In the genomic region with DNA sequence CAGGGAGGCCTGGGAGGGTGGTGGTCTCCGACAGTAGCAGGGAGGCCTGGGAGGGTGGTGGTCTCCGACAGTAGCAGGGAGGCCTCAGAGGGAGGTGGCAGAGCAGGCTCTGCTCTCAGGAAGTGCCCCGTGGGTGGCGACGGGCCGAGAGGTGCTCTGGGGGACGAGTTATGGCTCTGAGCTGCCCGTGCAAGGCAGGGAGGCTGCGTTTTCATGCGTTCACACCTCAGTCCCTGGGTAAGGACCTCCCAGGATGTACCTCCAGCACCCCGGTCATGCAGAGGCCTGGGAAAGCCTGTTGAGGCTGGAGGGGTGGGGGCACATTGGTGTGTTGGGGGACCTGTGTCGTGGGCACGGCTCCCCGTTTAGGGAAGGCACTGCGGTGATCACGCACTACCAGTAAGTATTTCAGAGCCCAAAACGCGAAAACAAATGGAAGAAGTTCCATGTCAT, we compare ENCODE assay signal across 6 cellular contexts.
"Had no signal": no experiment of that assay in that cellular context is flagged by ENCODE, and none has a peak within 500 bp of the region (broad histone marks: within the 10 kb centered on the region; RNA-seq: fewer than 3 reads in every experiment).

No MANE protein-coding gene starts in this region.

- H3K4me2 ChIP-seq: GM23338 had no signal

- H3K4me3 Mint-ChIP-seq: GM23338, H9 had no signal

- ATAC-seq: GM23338 had no signal

- DNase-seq: H9, HCEC 1CT, IMR-90 had no signal

- H3K4me3 ChIP-seq: GM23338 had no signal

- H2AFZ ChIP-seq: GM23338 had no signal

- FAIRE-seq: H1, H54 had no signal

- H3K27ac Mint-ChIP-seq: GM23338 had no signal
